ENCODE assay signal across 23 cellular contexts in genomic region chr2:129709030-129709955, GRCh38.
DNase-seq lines count a peak whose midpoint lies in the region; ATAC-seq, FAIRE-seq and TF ChIP-seq lines count a peak whose summit lies in the region.
"Had no signal": no experiment of that assay in that cellular context is flagged by ENCODE, and none has a peak within 500 bp of the region (broad histone marks: within the 10 kb centered on the region; RNA-seq: fewer than 3 reads in every experiment).

No MANE protein-coding gene starts in this region.

- ATAC-seq in Right ventricle myocardium inferior = no peak
- no peak for ATAC-seq in GM18867 (IDR thresholded peaks at IDR 0.05; ENCODE audit: unreplicated experiment)
- ATAC-seq: A549; activated CD4-positive, alpha-beta T cell treated with anti-CD3 and anti-CD28 coated beads for 36 hours; activated T-cell treated with anti-CD3 and anti-CD28 coated beads, Interleukin-2, amount 50 U/mL, for 72 hours; gastroesophageal sphincter; lower lobe of right lung; T-helper 17 cell had no signal

- DNase-seq in Right ventricle myocardium inferior (ENCODE audit: missing footprints) (peak; percentile 26), cardiac septum (ENCODE audit: low spot score) (no peak), NCI-H2107 (lab: John Stamatoyannopoulos, UW) (peak; percentile 34), glutamatergic neuron (peak; percentile 35), urothelium cell line (ENCODE audit: low spot score) (peak; percentile 1), iPS-NIHi7 (ENCODE audit: extremely low spot score) (no peak)
- no peak for DNase-seq in activated naive CD8-positive, alpha-beta T cell treated with anti-CD3 and anti-CD28 coated beads for 36 hours
- DNase-seq: activated CD4-positive, alpha-beta T cell treated with anti-CD3 and anti-CD28 coated beads for 36 hours; activated naive CD4-positive, alpha-beta T cell treated with anti-CD3 and anti-CD28 coated beads, Interleukin-2, amount 10 ng/mL, durations not matched to agents 7 days and 5 days; activated T-cell treated with anti-CD3 and anti-CD28 coated beads, Interleukin-2, amount 50 U/mL, for 72 hours; amygdala; BE2C; EL; kidney; lower lobe of right lung; NCI-H1105; substantia nigra; T-helper 17 cell; upper lobe of left lung had no signal

- TF ChIP-seq CTCF in glutamatergic neuron (IDR thresholded peaks at IDR 0.05; ENCODE audit: partially characterized antibody, unreplicated experiment) = no peak

- H3K9me3 Mint-ChIP-seq in glutamatergic neuron (ENCODE audit: unreplicated experiment) = peaks cover 5% of the 10 kb centered on the region
- H3K9me3 Mint-ChIP-seq in activated naive CD8-positive, alpha-beta T cell treated with anti-CD3 and anti-CD28 coated beads for 36 hours = peaks cover 4% of the 10 kb centered on the region
- H3K9me3 Mint-ChIP-seq: activated naive CD4-positive, alpha-beta T cell treated with anti-CD3 and anti-CD28 coated beads, Interleukin-2, amount 10 ng/mL, durations not matched to agents 7 days and 5 days; activated T-cell treated with anti-CD3 and anti-CD28 coated beads, Interleukin-2, amount 50 U/mL, for 72 hours had no signal

- H3K4me1 Mint-ChIP-seq in glutamatergic neuron (ENCODE audit: low read depth, unreplicated experiment) = peaks cover 23% of the 10 kb centered on the region
- H3K4me1 Mint-ChIP-seq in activated naive CD8-positive, alpha-beta T cell treated with anti-CD3 and anti-CD28 coated beads for 36 hours = no peaks in the 10 kb centered on the region
- H3K4me1 Mint-ChIP-seq: activated CD4-positive, alpha-beta T cell treated with anti-CD3 and anti-CD28 coated beads for 36 hours; activated naive CD4-positive, alpha-beta T cell treated with anti-CD3 and anti-CD28 coated beads, Interleukin-2, amount 10 ng/mL, durations not matched to agents 7 days and 5 days; T-helper 17 cell had no signal

- intact Hi-C loops in Right ventricle myocardium inferior (cut with DNase I) = no loop called here
- intact Hi-C loops in cardiac septum (cut with DNase I) = no loop called here

- FAIRE-seq in urothelium cell line (lab: Jason Lieb, UNC) = no peak
- FAIRE-seq: A549, bronchial epithelial cell, kidney had no signal

- H3K27me3 Mint-ChIP-seq in glutamatergic neuron (ENCODE audit: unreplicated experiment) = peaks cover 3% of the 10 kb centered on the region
- H3K27me3 Mint-ChIP-seq in activated naive CD8-positive, alpha-beta T cell treated with anti-CD3 and anti-CD28 coated beads for 36 hours = peaks cover 3% of the 10 kb centered on the region
- H3K27me3 Mint-ChIP-seq: activated naive CD4-positive, alpha-beta T cell treated with anti-CD3 and anti-CD28 coated beads, Interleukin-2, amount 10 ng/mL, durations not matched to agents 7 days and 5 days; T-helper 17 cell had no signal

- no peak overlapping the region for H3K4me3 Mint-ChIP-seq in glutamatergic neuron (ENCODE audit: unreplicated experiment)
- H3K4me3 Mint-ChIP-seq in activated naive CD8-positive, alpha-beta T cell treated with anti-CD3 and anti-CD28 coated beads for 36 hours = no peak overlapping the region
- H3K4me3 Mint-ChIP-seq: activated CD4-positive, alpha-beta T cell treated with anti-CD3 and anti-CD28 coated beads for 36 hours; activated naive CD4-positive, alpha-beta T cell treated with anti-CD3 and anti-CD28 coated beads, Interleukin-2, amount 10 ng/mL, durations not matched to agents 7 days and 5 days; activated T-cell treated with anti-CD3 and anti-CD28 coated beads, Interleukin-2, amount 50 U/mL, for 72 hours; T-helper 17 cell had no signal

- peak overlapping the region; percentile 83 for H3K27ac Mint-ChIP-seq in glutamatergic neuron (ENCODE audit: unreplicated experiment)
- no peak overlapping the region for H3K27ac Mint-ChIP-seq in activated naive CD8-positive, alpha-beta T cell treated with anti-CD3 and anti-CD28 coated beads for 36 hours
- H3K27ac Mint-ChIP-seq: activated CD4-positive, alpha-beta T cell treated with anti-CD3 and anti-CD28 coated beads for 36 hours; activated naive CD4-positive, alpha-beta T cell treated with anti-CD3 and anti-CD28 coated beads, Interleukin-2, amount 10 ng/mL, durations not matched to agents 7 days and 5 days; activated T-cell treated with anti-CD3 and anti-CD28 coated beads, Interleukin-2, amount 50 U/mL, for 72 hours; T-helper 17 cell had no signal

- H3K36me3 Mint-ChIP-seq in glutamatergic neuron (ENCODE audit: unreplicated experiment) = no peaks in the 10 kb centered on the region
- H3K36me3 Mint-ChIP-seq in activated naive CD8-positive, alpha-beta T cell treated with anti-CD3 and anti-CD28 coated beads for 36 hours = no peaks in the 10 kb centered on the region
- H3K36me3 Mint-ChIP-seq: activated naive CD4-positive, alpha-beta T cell treated with anti-CD3 and anti-CD28 coated beads, Interleukin-2, amount 10 ng/mL, durations not matched to agents 7 days and 5 days had no signal

Comparison
In these comparisons a context has a peak if more than half of its experiments do, and no peak if none do; other contexts are left out.
1. DNase-seq: peak in Right ventricle myocardium inferior (single experiment), NCI-H2107 (single experiment), glutamatergic neuron (single experiment) and urothelium cell line (single experiment); none in cardiac septum (single experiment), activated naive CD8-positive, alpha-beta T cell treated with anti-CD3 and anti-CD28 coated beads for 36 hours (single experiment) and iPS-NIHi7 (single experiment).